1 cellular context compared by ENCODE assay signal in genomic region chr1:100304921-100305320, GRCh38.
TF ChIP-seq lines count a peak whose summit lies in the region.

No MANE protein-coding gene starts in this region.

TF ChIP-seq in WTC11, 78 proteins besides CTCF, POLR2A, EP300 and RAD21 (continued from another document):
- no peak for TF ChIP-seq ERG (CRISPR knock-in tag; IDR thresholded peaks at IDR 0.05)
- TF ChIP-seq ZNF219 (CRISPR knock-in tag; IDR thresholded peaks at IDR 0.05; ENCODE audit: borderline replicate concordance): no peak
